In the genomic region with DNA sequence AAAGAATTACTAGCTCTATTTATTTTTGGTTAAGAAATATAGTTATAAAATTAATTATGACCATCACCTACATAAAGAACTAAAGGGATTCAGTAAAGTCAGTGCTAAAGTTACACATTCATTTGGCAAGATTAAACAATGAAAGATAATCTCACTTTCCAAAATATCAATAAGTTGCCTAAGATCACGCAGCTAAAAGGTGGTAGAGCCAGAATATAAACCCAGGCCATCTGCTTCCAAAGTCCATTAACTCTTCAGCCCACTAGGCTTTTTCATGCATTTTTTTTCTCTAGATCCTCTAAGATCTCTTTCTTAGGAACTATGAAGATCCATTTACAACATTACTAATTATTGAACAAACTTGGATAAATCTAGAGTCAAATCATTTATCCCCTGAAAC, we compare ENCODE assay signal across 22 cellular contexts.
"Had no signal": no experiment of that assay in that cellular context is flagged by ENCODE, and none has a peak within 500 bp of the region (broad histone marks: within the 10 kb centered on the region; RNA-seq: fewer than 3 reads in every experiment).

No MANE protein-coding gene starts in this region.

- ATAC-seq: effector memory CD8-positive, alpha-beta T cell; esophagus mucosa; gastrocnemius medialis; heart right ventricle; left cardiac atrium; lower lobe of right lung; mucosa of descending colon; naive thymus-derived CD8-positive, alpha-beta T cell had no signal

- DNase-seq: colonic mucosa; cortex of kidney; effector CD8-positive, alpha-beta T cell; effector memory CD8-positive, alpha-beta T cell; endodermal cell; erythroblast; esophagus squamous epithelium; foreskin fibroblast; foreskin melanocyte; gastrocnemius medialis; glutamatergic neuron; head of caudate nucleus; heart right ventricle; hippocampal formation; left cardiac atrium; left ventricle myocardium inferior; lower lobe of right lung; mesenchymal stem cell; mucosa of descending colon; naive B cell; naive thymus-derived CD8-positive, alpha-beta T cell had no signal
